33 cellular contexts compared by ENCODE assay signal in genomic region chr6:88370127-88370710, GRCh38.
"Had no signal": no experiment of that assay in that cellular context is flagged by ENCODE, and none has a peak within 500 bp of the region (broad histone marks: within the 10 kb centered on the region; RNA-seq: fewer than 3 reads in every experiment).

No MANE protein-coding gene starts in this region.

- H3K36me3 ChIP-seq: ascending aorta, breast epithelium, cardiac muscle cell, esophagus squamous epithelium, WERI-Rb-1 had no signal

- H3K36me3 Mint-ChIP-seq: activated CD4-positive, alpha-beta memory T cell treated with anti-CD3 and anti-CD28 coated beads for 36 hours; activated CD8-positive, alpha-beta memory T cell treated with anti-CD3 and anti-CD28 coated beads, Interleukin-2, amount 10 ng/mL, durations not matched to agents 7 days and 5 days; activated naive CD4-positive, alpha-beta T cell treated with anti-CD3 and anti-CD28 coated beads, Interleukin-2, amount 50 U/mL, for 24 hours; activated naive CD8-positive, alpha-beta T cell treated with anti-CD3 and anti-CD28 coated beads for 36 hours; brain; T-cell had no signal

- H3K9me3 Mint-ChIP-seq: activated CD4-positive, alpha-beta memory T cell treated with anti-CD3 and anti-CD28 coated beads for 36 hours; activated CD4-positive, alpha-beta T cell treated with anti-CD3 and anti-CD28 coated beads, Interleukin-2, amount 10 ng/mL, durations not matched to agents 24 days and 14 days; activated naive CD4-positive, alpha-beta T cell treated with anti-CD3 and anti-CD28 coated beads for 36 hours; activated naive CD4-positive, alpha-beta T cell treated with anti-CD3 and anti-CD28 coated beads, Interleukin-2, amount 50 U/mL, for 24 hours; activated naive CD8-positive, alpha-beta T cell treated with anti-CD3 and anti-CD28 coated beads for 36 hours; activated T-helper 1 cell treated with anti-CD3 and anti-CD28 coated beads, Interleukin-12 subunit alpha, Interleukin-12 subunit beta, Interleukin-2, Interleukin-4 antibody, amounts not matched to agents 30 ng/mL and 10 ng/mL and 1 ng/mL, durations not matched to agents 14 hours and 24 hours and 36 hours; activated T-helper 2 cell treated with anti-CD3 and anti-CD28 coated beads, Interferon-gamma antibody, Interleukin-2, Interleukin-4, amounts not matched to agents 10 μg/mL and 5 μg/mL and 100 μg/mL, durations not matched to agents 14 hours and 24 hours and 36 hours; T-helper 1 cell treated with Interleukin-12 subunit alpha and Interleukin-12 subunit beta and Interleukin-4 antibody, amounts not matched to agents 30 μg/mL and 1 μg/mL, for 36 hours; T-helper 2 cell treated with Interferon-gamma antibody and Interleukin-4, amounts not matched to agents 5 μg/mL and 100 μg/mL, for 36 hours had no signal

- H3K27ac Mint-ChIP-seq: activated CD4-positive, alpha-beta memory T cell treated with anti-CD3 and anti-CD28 coated beads for 36 hours; activated CD4-positive, alpha-beta T cell treated with anti-CD3 and anti-CD28 coated beads for 36 hours; activated CD4-positive, alpha-beta T cell treated with anti-CD3 and anti-CD28 coated beads, Interleukin-2, amount 10 ng/mL, durations not matched to agents 24 days and 14 days; activated CD8-positive, alpha-beta memory T cell treated with anti-CD3 and anti-CD28 coated beads, Interleukin-2, amount 10 ng/mL, durations not matched to agents 7 days and 5 days; activated CD8-positive, alpha-beta T cell treated with anti-CD3 and anti-CD28 coated beads, Interleukin-2, amount 10 ng/mL, durations not matched to agents 7 days and 5 days; activated naive CD4-positive, alpha-beta T cell treated with anti-CD3 and anti-CD28 coated beads for 36 hours; activated naive CD4-positive, alpha-beta T cell treated with anti-CD3 and anti-CD28 coated beads, Interleukin-2, amount 50 U/mL, for 24 hours; activated naive CD8-positive, alpha-beta T cell treated with anti-CD3 and anti-CD28 coated beads for 36 hours; activated T-helper 1 cell treated with anti-CD3 and anti-CD28 coated beads, Interleukin-12 subunit alpha, Interleukin-12 subunit beta, Interleukin-2, Interleukin-4 antibody, amounts not matched to agents 30 ng/mL and 10 ng/mL and 1 ng/mL, durations not matched to agents 14 hours and 24 hours and 36 hours; activated T-helper 2 cell treated with anti-CD3 and anti-CD28 coated beads, Interferon-gamma antibody, Interleukin-2, Interleukin-4, amounts not matched to agents 10 μg/mL and 5 μg/mL and 100 μg/mL, durations not matched to agents 14 hours and 24 hours and 36 hours; T-cell; T-helper 1 cell treated with Interleukin-12 subunit alpha and Interleukin-12 subunit beta and Interleukin-4 antibody, amounts not matched to agents 30 μg/mL and 1 μg/mL, for 36 hours; T-helper 2 cell treated with Interferon-gamma antibody and Interleukin-4, amounts not matched to agents 5 μg/mL and 100 μg/mL, for 36 hours had no signal

- H3K27ac ChIP-seq: ascending aorta, breast epithelium, cardiac muscle cell, epithelial cell of prostate, esophagus squamous epithelium, WERI-Rb-1 had no signal

- H3K4me3 Mint-ChIP-seq: activated CD4-positive, alpha-beta memory T cell treated with anti-CD3 and anti-CD28 coated beads for 36 hours; activated CD4-positive, alpha-beta T cell treated with anti-CD3 and anti-CD28 coated beads for 36 hours; activated CD4-positive, alpha-beta T cell treated with anti-CD3 and anti-CD28 coated beads, Interleukin-2, amount 10 ng/mL, durations not matched to agents 24 days and 14 days; activated CD8-positive, alpha-beta memory T cell treated with anti-CD3 and anti-CD28 coated beads, Interleukin-2, amount 10 ng/mL, durations not matched to agents 7 days and 5 days; activated CD8-positive, alpha-beta T cell treated with anti-CD3 and anti-CD28 coated beads, Interleukin-2, amount 10 ng/mL, durations not matched to agents 7 days and 5 days; activated naive CD4-positive, alpha-beta T cell treated with anti-CD3 and anti-CD28 coated beads for 36 hours; activated naive CD4-positive, alpha-beta T cell treated with anti-CD3 and anti-CD28 coated beads, Interleukin-2, amount 50 U/mL, for 24 hours; activated naive CD8-positive, alpha-beta T cell treated with anti-CD3 and anti-CD28 coated beads for 36 hours; activated T-helper 1 cell treated with anti-CD3 and anti-CD28 coated beads, Interleukin-12 subunit alpha, Interleukin-12 subunit beta, Interleukin-2, Interleukin-4 antibody, amounts not matched to agents 30 ng/mL and 10 ng/mL and 1 ng/mL, durations not matched to agents 14 hours and 24 hours and 36 hours; brain; T-cell; T-helper 1 cell treated with Interleukin-12 subunit alpha and Interleukin-12 subunit beta and Interleukin-4 antibody, amounts not matched to agents 30 μg/mL and 1 μg/mL, for 36 hours; T-helper 2 cell treated with Interferon-gamma antibody and Interleukin-4, amounts not matched to agents 5 μg/mL and 100 μg/mL, for 36 hours had no signal

- DNase-seq: activated CD4-positive, alpha-beta memory T cell treated with anti-CD3 and anti-CD28 coated beads for 36 hours; activated CD4-positive, alpha-beta T cell treated with anti-CD3 and anti-CD28 coated beads for 36 hours; activated CD4-positive, alpha-beta T cell treated with anti-CD3 and anti-CD28 coated beads, Interleukin-2, amount 10 ng/mL, durations not matched to agents 24 days and 14 days; activated CD4-positive, CD25-positive, alpha-beta regulatory T cell; activated CD4-positive, CD25-positive, alpha-beta regulatory T cell treated with anti-CD3 and anti-CD28 coated beads, Interleukin-2, amount 50 U/mL, for 72 hours; activated CD8-positive, alpha-beta memory T cell treated with anti-CD3 and anti-CD28 coated beads, Interleukin-2, amount 10 ng/mL, durations not matched to agents 7 days and 5 days; activated CD8-positive, alpha-beta memory T cell treated with anti-CD3 and anti-CD28 coated beads, Interleukin-2, amount 50 U/mL, for 4 hours; activated CD8-positive, alpha-beta T cell treated with anti-CD3 and anti-CD28 coated beads, Interleukin-2, amount 10 ng/mL, durations not matched to agents 7 days and 5 days; activated effector memory CD4-positive, alpha-beta T cell treated with anti-CD3 and anti-CD28 coated beads, Interleukin-2, amount 50 U/mL, for 16 hours; activated naive CD4-positive, alpha-beta T cell treated with anti-CD3 and anti-CD28 coated beads for 36 hours; activated naive CD8-positive, alpha-beta T cell treated with anti-CD3 and anti-CD28 coated beads for 36 hours; activated T-cell treated with anti-CD3 and anti-CD28 coated beads, Interleukin-2, amount 50 U/mL, for 1 hour; activated T-cell treated with anti-CD3 and anti-CD28 coated beads, Interleukin-2, amount 50 U/mL, for 48 hours; central memory CD4-positive, alpha-beta T cell; cortex of kidney; dermis blood vessel endothelial cell; effector CD4-positive, alpha-beta T cell; esophagus squamous epithelium; foreskin fibroblast; head of caudate nucleus; T-cell; T1000; WERI-Rb-1 had no signal

- H3K4me1 Mint-ChIP-seq: activated CD4-positive, alpha-beta T cell treated with anti-CD3 and anti-CD28 coated beads for 36 hours; activated CD4-positive, alpha-beta T cell treated with anti-CD3 and anti-CD28 coated beads, Interleukin-2, amount 10 ng/mL, durations not matched to agents 24 days and 14 days; activated CD8-positive, alpha-beta memory T cell treated with anti-CD3 and anti-CD28 coated beads, Interleukin-2, amount 10 ng/mL, durations not matched to agents 7 days and 5 days; activated naive CD4-positive, alpha-beta T cell treated with anti-CD3 and anti-CD28 coated beads, Interleukin-2, amount 50 U/mL, for 24 hours; activated naive CD8-positive, alpha-beta T cell treated with anti-CD3 and anti-CD28 coated beads for 36 hours; T-cell had no signal

- H3K9me3 ChIP-seq: ascending aorta, breast epithelium, esophagus squamous epithelium had no signal

- H3K27me3 ChIP-seq: ascending aorta, breast epithelium, cardiac muscle cell, esophagus squamous epithelium had no signal

- H3K4me1 ChIP-seq: breast epithelium, esophagus squamous epithelium had no signal

- H3K27me3 Mint-ChIP-seq: activated CD4-positive, alpha-beta T cell treated with anti-CD3 and anti-CD28 coated beads, Interleukin-2, amount 10 ng/mL, durations not matched to agents 24 days and 14 days; activated CD8-positive, alpha-beta memory T cell treated with anti-CD3 and anti-CD28 coated beads, Interleukin-2, amount 10 ng/mL, durations not matched to agents 7 days and 5 days; brain had no signal

- ATAC-seq: activated CD4-positive, alpha-beta T cell treated with anti-CD3 and anti-CD28 coated beads for 36 hours; activated CD8-positive, alpha-beta memory T cell treated with anti-CD3 and anti-CD28 coated beads, Interleukin-2, amount 10 ng/mL, durations not matched to agents 7 days and 5 days; activated CD8-positive, alpha-beta T cell treated with anti-CD3 and anti-CD28 coated beads, Interleukin-2, amount 10 ng/mL, durations not matched to agents 7 days and 5 days; T-cell had no signal

- H3K4me3 ChIP-seq: ascending aorta, breast epithelium, cardiac muscle cell, esophagus squamous epithelium had no signal
